ENCODE assay signal across 12 cellular contexts in genomic region chr3:42205800-42206514, GRCh38.
DNase-seq lines count a peak whose midpoint lies in the region; ATAC-seq and TF ChIP-seq lines count a peak whose summit lies in the region.
"Had no signal": no experiment of that assay in that cellular context is flagged by ENCODE, and none has a peak within 500 bp of the region (broad histone marks: within the 10 kb centered on the region; RNA-seq: fewer than 3 reads in every experiment).

No MANE protein-coding gene starts in this region.

- H3K4me3 ChIP-seq in GM12865 (ENCODE audit: low read depth, low read length): no peak overlapping the region

- ATAC-seq in GM19351 (IDR thresholded peaks at IDR 0.05; ENCODE audit: unreplicated experiment) (peak; percentile 90), HG02642 (IDR thresholded peaks at IDR 0.05; ENCODE audit: poor library complexity, unreplicated experiment) (peak; percentile 83), HG03565 (IDR thresholded peaks at IDR 0.05; ENCODE audit: unreplicated experiment) (peak; percentile 83)

- H3K9me3 Mint-ChIP-seq in activated T-cell treated with anti-CD3 and anti-CD28 coated beads, Interleukin-2, amount 50 U/mL, for 24 hours: no peaks in the 10 kb centered on the region

- H3K36me3 Mint-ChIP-seq in activated T-cell treated with anti-CD3 and anti-CD28 coated beads, Interleukin-2, amount 50 U/mL, for 24 hours (ENCODE audit: low read depth): peaks cover 86% of the 10 kb centered on the region

- H3K4me1 Mint-ChIP-seq in activated T-cell treated with anti-CD3 and anti-CD28 coated beads, Interleukin-2, amount 50 U/mL, for 24 hours (ENCODE audit: low read depth): no peaks in the 10 kb centered on the region
- H3K4me1 Mint-ChIP-seq: B cell, mesothelial cell of epicardium had no signal

- no peak overlapping the region for H3K27ac Mint-ChIP-seq in activated T-cell treated with anti-CD3 and anti-CD28 coated beads, Interleukin-2, amount 50 U/mL, for 24 hours
- H3K27ac Mint-ChIP-seq: activated naive CD4-positive, alpha-beta T cell treated with anti-CD3 and anti-CD28 coated beads for 36 hours; B cell; mesothelial cell of epicardium had no signal

- H3K27me3 Mint-ChIP-seq in activated T-cell treated with anti-CD3 and anti-CD28 coated beads, Interleukin-2, amount 50 U/mL, for 24 hours: no peaks in the 10 kb centered on the region
- H3K27me3 Mint-ChIP-seq: B cell had no signal

- no peak for TF ChIP-seq CTCF in GM12865 (IDR thresholded peaks at IDR 0.05; ENCODE audit: insufficient read depth, low read depth, low read length, missing control alignments)

- peak; percentile 94 for DNase-seq in GM12865 (ENCODE audit: low read depth)
- DNase-seq in dermis blood vessel endothelial cell: no peak
- DNase-seq in amygdala (lab: John Stamatoyannopoulos, UW): no peak
- no peak for DNase-seq in mesenteric fat pad (ENCODE audit: low spot score)
- DNase-seq in activated T-cell treated with anti-CD3 and anti-CD28 coated beads, Interleukin-2, amount 50 U/mL, for 24 hours: no peak
- DNase-seq: activated CD4-positive, alpha-beta T cell treated with anti-CD3 and anti-CD28 coated beads for 1 hour; activated naive CD4-positive, alpha-beta T cell treated with anti-CD3 and anti-CD28 coated beads for 36 hours had no signal

- H3K4me3 Mint-ChIP-seq in activated T-cell treated with anti-CD3 and anti-CD28 coated beads, Interleukin-2, amount 50 U/mL, for 24 hours: no peak overlapping the region
- H3K4me3 Mint-ChIP-seq: activated naive CD4-positive, alpha-beta T cell treated with anti-CD3 and anti-CD28 coated beads for 36 hours; B cell; mesothelial cell of epicardium had no signal
